In genomic region chr1:146486300-146487014, GRCh38 we compare ENCODE assay signal across 8 cellular contexts.
A peak's percentile ranks its signal among the peaks of the same experiment; 100 is the strongest.
DNase-seq lines count a peak whose midpoint lies in the region; ATAC-seq and TF ChIP-seq lines count a peak whose summit lies in the region.
"Not testable (repeated sequence)": the region's sequence is repeated elsewhere in the genome, so short reads cannot be mapped to it uniquely, and the experiment has no call there.

No MANE protein-coding gene starts in this region.

- not testable (repeated sequence) for H3K9me3 Mint-ChIP-seq in endothelial cell (ENCODE audit: unreplicated experiment)

- H3K27ac Mint-ChIP-seq in endothelial cell (ENCODE audit: unreplicated experiment) = not testable (repeated sequence)

- peak overlapping the region in 2 of 5 donors; percentile 55 to 70 for H3K27ac ChIP-seq in adrenal gland
- peak overlapping the region; percentile 61 for H3K27ac ChIP-seq in left ventricle myocardium inferior (replicated peaks)
- H3K27ac ChIP-seq in uterus = peak overlapping the region; percentile 75 to 79

- H3K4me1 ChIP-seq in adrenal gland (replicated peaks in 1 of 2); left ventricle myocardium inferior; uterus: not testable (repeated sequence)

- intact Hi-C loops in adrenal gland (cut with DNase I); left ventricle myocardium inferior (cut with micrococcal nuclease); sciatic nerve (cut with DNase I); uterus (cut with DNase I; ENCODE audit: low total_unique reads): not testable (repeated sequence)

- H3K4me3 ChIP-seq in adrenal gland (peak overlapping the region in 1 of 4 donors; percentile 37), left ventricle myocardium inferior (peak overlapping the region; percentile 62), uterus (peak overlapping the region; percentile 32 to 36)

- not testable (repeated sequence) for H3K4me3 Mint-ChIP-seq in endothelial cell (ENCODE audit: unreplicated experiment)

- WGBS in adrenal gland, 4 donors = 3 to 6% methylated on average over 28 of the region's 35 CpGs; no CpG with 5 or more reads in 2 of the 4 donors

- peak in 1 of 2 donors; percentile 30 for TF ChIP-seq POLR2A in adrenal gland (IDR thresholded peaks at IDR 0.05)
- not testable (repeated sequence) for TF ChIP-seq POLR2A in uterus (IDR thresholded peaks at IDR 0.05)

- ATAC-seq in sciatic nerve = peak; percentile 92

- not testable (repeated sequence) for H3K36me3 Mint-ChIP-seq in endothelial cell (ENCODE audit: low read depth, unreplicated experiment)

- H3K9me3 ChIP-seq in adrenal gland (replicated peaks in 1 of 3); left ventricle myocardium inferior (replicated peaks); uterus: not testable (repeated sequence)

- not testable (repeated sequence) for TF ChIP-seq CTCF in adrenal gland (IDR thresholded peaks at IDR 0.05); endothelial cell (IDR thresholded peaks at IDR 0.05; ENCODE audit: unreplicated experiment); left ventricle myocardium inferior (IDR thresholded peaks at IDR 0.05; ENCODE audit: borderline replicate concordance); uterus (IDR thresholded peaks at IDR 0.05)

- not testable (repeated sequence) for H3K36me3 ChIP-seq in adrenal gland (replicated peaks in 1 of 2); left ventricle myocardium inferior; uterus

- DNase-seq in DMS79 treated with DMSO at 0.1 percent for 48 hours (lab: John Stamatoyannopoulos, UW) (peak; percentile 36), NCI-H345 (lab: John Stamatoyannopoulos, UW) (peak; percentile 46), adrenal gland (peak; percentile 22 to 68 (median 32)), endothelial cell (ENCODE audit: low spot score) (peak; percentile 4), left ventricle myocardium inferior (peak; percentile 18), midbrain (lab: John Stamatoyannopoulos, UW) (peak; percentile 40), sciatic nerve (ENCODE audit: low spot score) (peak; percentile 58), uterus (peak; percentile 42 to 55)

- not testable (repeated sequence) for H3K27me3 Mint-ChIP-seq in endothelial cell (ENCODE audit: unreplicated experiment)

- not testable (repeated sequence) for H3K27me3 ChIP-seq in adrenal gland; left ventricle myocardium inferior (ENCODE audit: low read depth); uterus

- not testable (repeated sequence) for H3K4me1 Mint-ChIP-seq in endothelial cell (ENCODE audit: unreplicated experiment)

Comparison
In these comparisons a context has a peak if more than half of its experiments do, and no peak if none do; other contexts are left out.
1. DNase-seq: peak in every context shown above with its lines; median percentile 58 in sciatic nerve; 48 in uterus; 46 in NCI-H345; 40 in midbrain; 36 in DMS79 treated with DMSO at 0.1 percent for 48 hours; 32 in adrenal gland; 18 in left ventricle myocardium inferior; 4 in endothelial cell.